In the genomic region with DNA sequence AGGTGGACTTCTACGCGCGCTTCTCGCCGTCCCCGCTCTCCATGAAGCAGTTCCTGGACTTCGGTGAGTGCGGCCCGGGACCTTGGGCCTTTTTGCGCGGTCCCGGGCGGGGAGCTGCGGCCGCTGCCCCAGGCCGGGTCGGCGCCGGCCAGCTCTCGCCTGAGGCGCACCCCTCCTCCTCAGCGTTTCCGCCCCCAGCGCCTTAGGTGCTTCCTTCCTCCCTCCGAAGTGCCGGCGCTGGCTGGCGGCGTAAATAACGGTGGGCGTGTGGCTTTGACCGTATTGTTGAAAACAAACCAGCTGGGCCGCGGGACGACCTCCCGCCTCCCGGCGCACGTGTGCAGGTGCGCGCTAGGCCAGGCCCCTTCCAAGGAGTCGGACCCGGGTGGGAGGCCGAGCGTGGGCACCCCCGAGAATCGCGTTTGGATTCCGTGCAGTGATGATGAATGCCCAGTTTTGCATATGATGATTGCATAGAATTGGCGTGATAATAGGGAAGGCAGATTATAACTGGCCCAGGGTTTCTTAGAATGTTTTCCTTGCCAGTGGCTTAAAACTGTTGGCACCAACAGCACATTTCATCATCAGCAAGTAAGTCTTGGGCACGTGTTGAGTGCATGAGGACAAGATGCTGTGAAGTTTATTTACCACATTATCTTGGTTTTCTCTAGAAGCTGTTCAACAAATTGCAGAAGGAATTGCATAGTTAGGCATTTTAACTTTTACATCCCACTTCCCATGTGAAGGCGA, we compare ENCODE assay signal across 8 cellular contexts. TPM values are rescaled to one million over a fixed set of nuclear protein-coding genes. Genes with fewer than 3 reads are reported as not detected.
DNase-seq lines count a peak whose midpoint lies in the region; ATAC-seq and TF ChIP-seq lines count a peak whose summit lies in the region.

No MANE protein-coding gene starts in this region.

- H3K36me3 Mint-ChIP-seq in activated CD4-positive, alpha-beta memory T cell treated with anti-CD3 and anti-CD28 coated beads, Interleukin-2, amount 10 ng/mL, durations not matched to agents 7 days and 5 days (ENCODE audit: low read depth), result peaks cover 45% of the 10 kb centered on the region
- H3K36me3 Mint-ChIP-seq in effector memory CD8-positive, alpha-beta T cell (ENCODE audit: insufficient read depth), result no peaks in the 10 kb centered on the region

- TF ChIP-seq CTCF in AG09319 (IDR thresholded peaks at IDR 0.05; ENCODE audit: low read depth, low read length), result no peak

- no peaks in the 10 kb centered on the region for H3K27me3 ChIP-seq in mononuclear cell (ENCODE audit: insufficient read depth, low read length)

- peak overlapping the region; percentile 84 for H3K27ac Mint-ChIP-seq in activated CD4-positive, alpha-beta memory T cell treated with anti-CD3 and anti-CD28 coated beads, Interleukin-2, amount 10 ng/mL, durations not matched to agents 7 days and 5 days
- H3K27ac Mint-ChIP-seq in effector memory CD8-positive, alpha-beta T cell, result peak overlapping the region; percentile 66 to 75

- no peaks in the 10 kb centered on the region for H3K9me3 Mint-ChIP-seq in activated CD4-positive, alpha-beta memory T cell treated with anti-CD3 and anti-CD28 coated beads, Interleukin-2, amount 10 ng/mL, durations not matched to agents 7 days and 5 days
- no peaks in the 10 kb centered on the region for H3K9me3 Mint-ChIP-seq in effector memory CD8-positive, alpha-beta T cell

- POLR2A ChIA-PET in activated CD4-positive, alpha-beta memory T cell treated with anti-CD3 and anti-CD28 coated beads, Interleukin-2, amount 10 ng/mL, durations not matched to agents 7 days and 5 days (lab: Charles Lee), result interaction anchor here (0.9 to 2.9 kb wide), 4 partner anchors 8 to 798 kb away, joined by 3 to 11 read pairs (median 6); a partner anchor contains a TSS

- H3K4me3 Mint-ChIP-seq in activated CD4-positive, alpha-beta memory T cell treated with anti-CD3 and anti-CD28 coated beads, Interleukin-2, amount 10 ng/mL, durations not matched to agents 7 days and 5 days, result peak overlapping the region; percentile 89
- H3K4me3 Mint-ChIP-seq in effector memory CD8-positive, alpha-beta T cell, result peak overlapping the region; percentile 89 to 95

- CTCF ChIA-PET in activated CD4-positive, alpha-beta memory T cell treated with anti-CD3 and anti-CD28 coated beads, Interleukin-2, amount 10 ng/mL, durations not matched to agents 7 days and 5 days (lab: Charles Lee), result interaction anchor here (0.6 to 1.0 kb wide), 3 partner anchors 22 to 127 kb away, joined by 3 to 5 read pairs (median 3); no protein-coding TSS in a partner anchor

- peaks cover 47% of the 10 kb centered on the region for H3K4me1 Mint-ChIP-seq in activated CD4-positive, alpha-beta memory T cell treated with anti-CD3 and anti-CD28 coated beads, Interleukin-2, amount 10 ng/mL, durations not matched to agents 7 days and 5 days
- H3K4me1 Mint-ChIP-seq in effector memory CD8-positive, alpha-beta T cell (ENCODE audit: low read depth in 2 of 2), result peaks cover 13 to 23% of the 10 kb centered on the region in 2 donors

- peak; percentile 61 for ATAC-seq in GM18868 (IDR thresholded peaks at IDR 0.05; ENCODE audit: unreplicated experiment)
- peak; percentile 69 for ATAC-seq in HG03095 (IDR thresholded peaks at IDR 0.05; ENCODE audit: unreplicated experiment)
- peak; percentile 48 for ATAC-seq in effector memory CD8-positive, alpha-beta T cell (replicated peaks)

- H3K4me3 ChIP-seq in mononuclear cell (ENCODE audit: low read length), result peak overlapping the region; percentile 85

- H3K27me3 Mint-ChIP-seq in activated CD4-positive, alpha-beta memory T cell treated with anti-CD3 and anti-CD28 coated beads, Interleukin-2, amount 10 ng/mL, durations not matched to agents 7 days and 5 days, result no peaks in the 10 kb centered on the region
- H3K27me3 Mint-ChIP-seq in effector memory CD8-positive, alpha-beta T cell, result no peaks in the 10 kb centered on the region

- no peaks in the 10 kb centered on the region for H3K9me3 ChIP-seq in mononuclear cell (ENCODE audit: low read depth, low read length)

- H3K4me1 ChIP-seq in mononuclear cell (ENCODE audit: insufficient read depth, low read length), result peaks cover 32% of the 10 kb centered on the region

- peak; percentile 43 for DNase-seq in AG09319 (ENCODE audit: extremely low read depth, low read depth)
- peak; percentile 55 for DNase-seq in NCI-H526 treated with DMSO at 0.1 percent for 48 hours (lab: John Stamatoyannopoulos, UW)
- DNase-seq in activated CD4-positive, alpha-beta memory T cell treated with anti-CD3 and anti-CD28 coated beads, Interleukin-2, amount 10 ng/mL, durations not matched to agents 7 days and 5 days, result peak; percentile 73
- DNase-seq in effector memory CD8-positive, alpha-beta T cell, result peak; percentile 35 to 45 (median 36)
- DNase-seq in stimulated activated CD8-positive, alpha-beta memory T cell treated with anti-CD3 and anti-CD28 coated beads, Interleukin-4, amount 100 ng/mL, for 24 hours (ENCODE audit: low read depth), result peak; percentile 58

RNA-seq across cellular contexts. Expression of a gene that starts 0.6 kb away (rescaled TPM):
- total RNA-seq in activated CD4-positive, alpha-beta memory T cell treated with anti-CD3 and anti-CD28 coated beads, Interleukin-2, amount 10 ng/mL, durations not matched to agents 7 days and 5 days, result 10 to 100 TPM; 30.7 to 38.5 TPM
- total RNA-seq in mononuclear cell, result 58.4 TPM

Comparison
In these comparisons a context has a peak if more than half of its experiments do, and no peak if none do; other contexts are left out.
1. Peak in every context shown above with its lines: DNase-seq, ATAC-seq and H3K4me3 ChIP-seq.